Comparison of ENCODE assay signal across 21 cellular contexts in the genomic region with DNA sequence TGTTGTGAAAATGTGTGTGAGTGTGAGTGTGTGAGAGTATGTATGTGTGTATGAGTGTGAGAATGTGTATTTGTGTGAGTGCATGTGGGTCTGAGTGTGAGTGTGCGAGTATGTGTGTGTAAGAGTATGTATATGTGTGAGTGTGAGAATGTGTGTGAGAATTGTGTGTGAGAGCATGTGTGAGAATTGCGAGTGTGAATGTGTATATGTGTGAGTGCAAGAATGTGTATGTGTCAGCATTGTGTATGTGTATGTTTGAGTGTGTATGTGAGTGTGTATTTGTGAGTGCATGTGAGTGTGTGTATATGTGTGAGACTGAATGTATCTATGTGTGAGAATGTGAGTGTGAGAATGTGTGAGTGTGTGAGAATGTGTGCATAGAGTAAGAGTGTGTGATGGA.
A peak's percentile ranks its signal among the peaks of the same experiment; 100 is the strongest.
DNase-seq lines count a peak whose midpoint lies in the region; ATAC-seq, FAIRE-seq and TF ChIP-seq lines count a peak whose summit lies in the region.
"Had no signal": no experiment of that assay in that cellular context is flagged by ENCODE, and none has a peak within 500 bp of the region (broad histone marks: within the 10 kb centered on the region; RNA-seq: fewer than 3 reads in every experiment).

No MANE protein-coding gene starts in this region.

- H3K4me3 Mint-ChIP-seq in nephron progenitor cell = no peak overlapping the region
- H3K4me3 Mint-ChIP-seq: CD4-positive, alpha-beta memory T cell; GM23338; HFFc6 had no signal

- dilution Hi-C loops in IMR-90 (cut with HindIII; ENCODE audit: low sequenced_read_pairs, unreplicated experiment) = no loop called here
- dilution Hi-C loops in keratinocyte (cut with MboI; ENCODE audit: extremely low pct_ligation_motif_present, low sequenced_read_pairs) = no loop called here

- intact Hi-C loops in IMR-90 (cut with micrococcal nuclease) = no loop called here
- intact Hi-C loops in K562 (cut with micrococcal nuclease) = no loop called here

- H2AK9ac ChIP-seq in IMR-90 (replicated peaks; ENCODE audit: low read depth, low read length, poor library complexity) = no peak overlapping the region

- no peak overlapping the region for H3K18ac ChIP-seq in IMR-90 (ENCODE audit: low read depth, low read length)

- H2BK120ac ChIP-seq in IMR-90 (ENCODE audit: low read depth, low read length) = no peak overlapping the region

- H3K14ac ChIP-seq in IMR-90 (replicated peaks; ENCODE audit: low read depth, low read length) = no peak overlapping the region

- H3K36me3 Mint-ChIP-seq in nephron progenitor cell (ENCODE audit: low read depth) = no peaks in the 10 kb centered on the region
- H3K36me3 Mint-ChIP-seq: CD4-positive, alpha-beta memory T cell had no signal

- CTCF ChIA-PET in IMR-90 (lab: Yijun Ruan, JAX) = no interaction called here
- CTCF ChIA-PET in K562 (lab: Yijun Ruan, JAX; ENCODE audit: low intra/inter-chr PET ratio) = no interaction called here

- no peak overlapping the region for H3K27ac ChIP-seq in IMR-90 (ENCODE audit: insufficient read depth, low read length)
- H3K27ac ChIP-seq in K562 (ENCODE audit: extremely low read depth, low read depth, low read length) = no peak overlapping the region
- H3K27ac ChIP-seq in keratinocyte (ENCODE audit: control insufficient read depth, insufficient read depth, low read length) = no peak overlapping the region
- H3K27ac ChIP-seq: A549 had no signal

- TF ChIP-seq POLR2A in IMR-90 (IDR thresholded peaks at IDR 0.05; ENCODE audit: low read depth, low read length) (no peak), K562 (conservative IDR thresholded peaks at IDR 0.05) (no peak)

- H4K8ac ChIP-seq in IMR-90 (ENCODE audit: low read depth in 2 of 2, low read length in 2 of 2) = no peak overlapping the region

- H3K79me2 ChIP-seq in K562 (ENCODE audit: control insufficient read depth, insufficient read depth, low read length) (no peaks in the 10 kb centered on the region), keratinocyte (ENCODE audit: control insufficient read depth, insufficient read depth, low read length) (no peaks in the 10 kb centered on the region)

- H3K56ac ChIP-seq in IMR-90 (ENCODE audit: extremely low read depth, insufficient read depth, low read length) = no peak overlapping the region

- DNase-seq in IMR-90 (no peak), K562 (ENCODE audit: extremely low read depth in 1 of 4, low spot score in 3 of 4) (no peak), keratinocyte (ENCODE audit: low read depth, low spot score) (no peak), medulla oblongata (ENCODE audit: extremely low spot score) (no peak), nephron progenitor cell (no peak)
- no peak for DNase-seq in stimulated activated CD4-positive, alpha-beta T cell treated with anti-CD3 and anti-CD28 coated beads, Interleukin-12 subunit alpha, Interleukin-12 subunit beta, amount 100 ng/mL, for 4 hours
- DNase-seq: 8988T; ACHN; C1 segment of cervical spinal cord; Calu3; CD4-positive, alpha-beta memory T cell; COR-L47; DMS53; DMS79 treated with DMSO at 0.1 percent for 48 hours; GF-D8; HFFc6 had no signal

- no peak overlapping the region for H3K4ac ChIP-seq in IMR-90 (ENCODE audit: low read depth, low read length)

- H2BK5ac ChIP-seq in IMR-90 (ENCODE audit: low read depth, low read length, poor library complexity, severe bottlenecking) = peak overlapping the region; percentile 90

- H4K20me1 ChIP-seq in IMR-90 (ENCODE audit: insufficient read depth, low read length) = no peaks in the 10 kb centered on the region
- H4K20me1 ChIP-seq in K562 (replicated peaks; ENCODE audit: control insufficient read depth, insufficient read depth, low read length) = peaks cover 6% of the 10 kb centered on the region
- no peaks in the 10 kb centered on the region for H4K20me1 ChIP-seq in keratinocyte (ENCODE audit: control insufficient read depth, extremely low read depth, insufficient read depth, low read length)

- no peak overlapping the region for H2BK20ac ChIP-seq in IMR-90 (ENCODE audit: low read depth, low read length)

- in situ Hi-C loops in IMR-90 (cut with MboI; ENCODE audit: low sequenced_read_pairs) (no loop called here), K562 (cut with MboI) (no loop called here)

- H4K91ac ChIP-seq in IMR-90 (ENCODE audit: insufficient read depth, low read depth, low read length) = no peak overlapping the region

- no peak overlapping the region for H2AK5ac ChIP-seq in IMR-90 (ENCODE audit: low read depth, low read length)

- H3K9me3 ChIP-seq in IMR-90 (ENCODE audit: control insufficient read depth, insufficient read depth, low read length) = no peaks in the 10 kb centered on the region
- H3K9me3 ChIP-seq in K562 (replicated peaks; ENCODE audit: control insufficient read depth, insufficient read depth, low read depth, low read length) = no peaks in the 10 kb centered on the region; the same call in 1 of the 2 replicates
- H3K9me3 ChIP-seq in keratinocyte (ENCODE audit: control insufficient read depth, low read depth, low read length) = no peaks in the 10 kb centered on the region
- H3K9me3 ChIP-seq: A549, HAP-1 had no signal

- BruUV-seq in IMR-90 (replicated peaks; lab: Mats Ljungman, UMichigan) (no TSS peak), K562 (replicated peaks; lab: Mats Ljungman, UMichigan) (no TSS peak)

- ATAC-seq in IMR-90 (ENCODE audit: low read depth) = no peak
- no peak for ATAC-seq in K562
- no peak for ATAC-seq in GM19035 (IDR thresholded peaks at IDR 0.05; ENCODE audit: unreplicated experiment)
- ATAC-seq: A549, GM23338 had no signal

- H3K4me1 ChIP-seq in IMR-90 (ENCODE audit: control insufficient read depth, insufficient read depth, low read length) (no peaks in the 10 kb centered on the region), K562 (replicated peaks in 1 of 2; ENCODE audit: control insufficient read depth in 2 of 2, insufficient read depth in 2 of 2, low read length in 2 of 2) (no peaks in the 10 kb centered on the region), keratinocyte (ENCODE audit: control insufficient read depth, extremely low read depth, insufficient read depth, low read length) (no peaks in the 10 kb centered on the region)
- H3K4me1 ChIP-seq: A549, HAP-1 had no signal

- WGBS in IMR-90 (ENCODE audit: extremely low coverage in 2 of 2, insufficient read length in 1 of 2), 2 experiments = 77 to 100% methylated on average over 2 of the region's 2 CpGs
- 3% methylated on average over 2 of the region's 2 CpGs for WGBS in K562 (ENCODE audit: insufficient coverage, low coverage, missing lambda C conversion rate)

- H3K4me2 ChIP-seq in IMR-90 (ENCODE audit: low read depth, low read length) = no peak overlapping the region
- H3K4me2 ChIP-seq in K562 (ENCODE audit: insufficient read depth, low read length) = no peak overlapping the region
- H3K4me2 ChIP-seq in keratinocyte (ENCODE audit: control insufficient read depth, extremely low read depth, insufficient read depth, low read depth, low read length) = no peak overlapping the region
- H3K4me2 ChIP-seq: A549, GM23338 had no signal

- H2BK15ac ChIP-seq in IMR-90 (ENCODE audit: low read depth, low read length) = no peak overlapping the region

- H3K9ac ChIP-seq in IMR-90 (ENCODE audit: low read depth, low read length) = no peak overlapping the region
- no peak overlapping the region for H3K9ac ChIP-seq in K562 (ENCODE audit: insufficient read depth in 1 of 2, low read depth in 2 of 2, low read length in 2 of 2)
- H3K9ac ChIP-seq in keratinocyte (ENCODE audit: control insufficient read depth, extremely low read depth, insufficient read depth, low read length) = no peak overlapping the region

- no peak for FAIRE-seq in K562 (lab: Jason Lieb, UNC)
- FAIRE-seq in keratinocyte (lab: Jason Lieb, UNC) = peak; percentile 46
- FAIRE-seq: A549, H54 had no signal

- H3K4me3 ChIP-seq in IMR-90 (ENCODE audit: insufficient read depth, low read depth, low read length) (no peak overlapping the region), K562 (no peak overlapping the region), keratinocyte (ENCODE audit: control insufficient read depth in 2 of 3, extremely low read depth in 1 of 3, insufficient read depth in 2 of 3, low read depth in 1 of 3, low read length in 3 of 3) (no peak overlapping the region)
- H3K4me3 ChIP-seq: A549, GM23338, HAP-1 had no signal

- H3K79me1 ChIP-seq in IMR-90 (ENCODE audit: low read depth in 1 of 2, low read length in 2 of 2) = no peaks in the 10 kb centered on the region

- no peaks in the 10 kb centered on the region for H3K4me1 Mint-ChIP-seq in nephron progenitor cell
- H3K4me1 Mint-ChIP-seq: CD4-positive, alpha-beta memory T cell; GM23338 had no signal

- H3K27ac Mint-ChIP-seq in nephron progenitor cell = no peak overlapping the region
- H3K27ac Mint-ChIP-seq: CD4-positive, alpha-beta memory T cell; GM23338; HFFc6 had no signal

- H4K5ac ChIP-seq in IMR-90 (ENCODE audit: low read depth, low read length) = no peak overlapping the region

- TF ChIP-seq EP300 in K562 (IDR thresholded peaks at IDR 0.05; ENCODE audit: low read length) = no peak

- H3K27me3 ChIP-seq in IMR-90 (ENCODE audit: control insufficient read depth, insufficient read depth, low read length) (peaks cover 27% of the 10 kb centered on the region), K562 (ENCODE audit: control insufficient read depth in 2 of 2, insufficient read depth in 2 of 2, low read length in 2 of 2) (peaks cover 9 to 57% of the 10 kb centered on the region in 2 experiments; a peak in 4 of 5 replicates), keratinocyte (ENCODE audit: control insufficient read depth, extremely low read depth, insufficient read depth, low read length) (peaks cover 4% of the 10 kb centered on the region)

- no peak overlapping the region for H2AFZ ChIP-seq in IMR-90 (replicated peaks; ENCODE audit: low read length, poor library complexity)
- H2AFZ ChIP-seq in K562 (ENCODE audit: low read depth, low read length) = no peak overlapping the region
- H2AFZ ChIP-seq in keratinocyte (ENCODE audit: control insufficient read depth, low read length) = no peak overlapping the region
- H2AFZ ChIP-seq: GM23338 had no signal

- H3K23ac ChIP-seq in IMR-90 (ENCODE audit: low read depth, low read length) = no peak overlapping the region

- H3K36me3 ChIP-seq in IMR-90 (ENCODE audit: control insufficient read depth, insufficient read depth, low read length) = no peaks in the 10 kb centered on the region
- no peaks in the 10 kb centered on the region for H3K36me3 ChIP-seq in K562 (ENCODE audit: control insufficient read depth, insufficient read depth, low read length)
- H3K36me3 ChIP-seq in keratinocyte (ENCODE audit: control insufficient read depth in 2 of 2, extremely low read depth in 1 of 2, insufficient read depth in 2 of 2, low read length in 2 of 2) = no peaks in the 10 kb centered on the region
- H3K36me3 ChIP-seq: HAP-1 had no signal

- no peaks in the 10 kb centered on the region for H3K9me3 Mint-ChIP-seq in nephron progenitor cell
- H3K9me3 Mint-ChIP-seq: CD4-positive, alpha-beta memory T cell; GM23338; HFFc6 had no signal

- TF ChIP-seq CTCF in IMR-90 (conservative IDR thresholded peaks at IDR 0.05; ENCODE audit: low read depth, low read length) (no peak), K562 (IDR thresholded peaks at IDR 0.05 in 2 of 3, conservative IDR thresholded peaks at IDR 0.05 in 1 of 3; ENCODE audit: insufficient read depth in 2 of 3, low read depth in 1 of 3, low read length in 3 of 3) (no peak), keratinocyte (optimal IDR thresholded peaks at IDR 0.05 in 1 of 3, IDR thresholded peaks at IDR 0.05 in 1 of 3, conservative IDR thresholded peaks at IDR 0.05 in 1 of 3; ENCODE audit: extremely low read depth in 1 of 3, insufficient read depth in 2 of 3, low read length in 3 of 3) (no peak), nephron progenitor cell (IDR thresholded peaks at IDR 0.05) (no peak)

- TF ChIP-seq RAD21 in IMR-90 (IDR thresholded peaks at IDR 0.05; ENCODE audit: low read length) (no peak), K562 (CRISPR knock-in tag; conservative IDR thresholded peaks at IDR 0.05 in 1 of 2, IDR thresholded peaks at IDR 0.05 in 1 of 2) (no peak)

- POLR2A ChIA-PET in IMR-90 (lab: Charles Lee; ENCODE audit: unreplicated experiment) (no interaction called here), K562 (lab: Yijun Ruan, JAX) (no interaction called here)

- peaks cover 34% of the 10 kb centered on the region for H3K27me3 Mint-ChIP-seq in nephron progenitor cell (ENCODE audit: low read depth, poor library complexity)

- no peaks in the 10 kb centered on the region for H3K9me1 ChIP-seq in IMR-90 (ENCODE audit: insufficient read depth, low read length)
- no peaks in the 10 kb centered on the region for H3K9me1 ChIP-seq in K562 (ENCODE audit: control insufficient read depth, insufficient read depth, low read length)
- H3K9me1 ChIP-seq in keratinocyte (ENCODE audit: control insufficient read depth, extremely low read depth, insufficient read depth, low read length) = no peaks in the 10 kb centered on the region
